Comparison of ENCODE assay signal across 8 cellular contexts in genomic region chr12:68745376-68745903, GRCh38. TPM values are rescaled to one million over a fixed set of nuclear protein-coding genes. Genes with fewer than 3 reads are reported as not detected.
DNase-seq lines count a peak whose midpoint lies in the region; ATAC-seq and TF ChIP-seq lines count a peak whose summit lies in the region.

No MANE protein-coding gene starts in this region.

- TF ChIP-seq CTCF in 22Rv1 (IDR thresholded peaks at IDR 0.05), result no peak

- ATAC-seq in GM21619 (IDR thresholded peaks at IDR 0.05; ENCODE audit: unreplicated experiment) (peak; percentile 4), T-helper 17 cell (peak; percentile 5), GM18868 (IDR thresholded peaks at IDR 0.05; ENCODE audit: unreplicated experiment) (no peak), GM19455 (IDR thresholded peaks at IDR 0.05; ENCODE audit: unreplicated experiment) (no peak)
- ATAC-seq in stimulated activated effector memory CD8-positive, alpha-beta T cell treated with anti-CD3 and anti-CD28 coated beads, Interleukin-12 subunit alpha, Interleukin-12 subunit beta, amount 100 ng/mL, for 72 hours, result no peak

- peak overlapping the region; percentile 60 for H3K27ac ChIP-seq in 22Rv1

- no peak for DNase-seq in T-helper 17 cell
- DNase-seq in germinal center (ENCODE audit: low spot score), result peak; percentile 16
- no peak for DNase-seq in stimulated activated effector memory CD8-positive, alpha-beta T cell treated with anti-CD3 and anti-CD28 coated beads, Interleukin-12 subunit alpha, Interleukin-12 subunit beta, amount 100 ng/mL, for 72 hours (ENCODE audit: low spot score in 2 of 2)
- DNase-seq in head of caudate nucleus, result no peak

- no peaks in the 10 kb centered on the region for H3K9me3 ChIP-seq in T-helper 17 cell (ENCODE audit: control insufficient read depth, low read length, poor library complexity, severe bottlenecking)

- H3K9me3 Mint-ChIP-seq in stimulated activated effector memory CD8-positive, alpha-beta T cell treated with anti-CD3 and anti-CD28 coated beads, Interleukin-12 subunit alpha, Interleukin-12 subunit beta, amount 100 ng/mL, for 72 hours, result no peaks in the 10 kb centered on the region

- peaks cover 27% of the 10 kb centered on the region for H3K4me1 Mint-ChIP-seq in T-helper 17 cell
- peaks cover 26% of the 10 kb centered on the region for H3K4me1 Mint-ChIP-seq in stimulated activated effector memory CD8-positive, alpha-beta T cell treated with anti-CD3 and anti-CD28 coated beads, Interleukin-12 subunit alpha, Interleukin-12 subunit beta, amount 100 ng/mL, for 72 hours

- peak overlapping the region; percentile 98 for H3K4me3 Mint-ChIP-seq in T-helper 17 cell
- H3K4me3 Mint-ChIP-seq in stimulated activated effector memory CD8-positive, alpha-beta T cell treated with anti-CD3 and anti-CD28 coated beads, Interleukin-12 subunit alpha, Interleukin-12 subunit beta, amount 100 ng/mL, for 72 hours, result peak overlapping the region; percentile 85

- H3K27me3 Mint-ChIP-seq in T-helper 17 cell, result no peaks in the 10 kb centered on the region

- peak overlapping the region; percentile 91 for H3K27ac Mint-ChIP-seq in T-helper 17 cell
- H3K27ac Mint-ChIP-seq in stimulated activated effector memory CD8-positive, alpha-beta T cell treated with anti-CD3 and anti-CD28 coated beads, Interleukin-12 subunit alpha, Interleukin-12 subunit beta, amount 100 ng/mL, for 72 hours, result peak overlapping the region; percentile 90

- intact Hi-C loops in head of caudate nucleus (cut with DNase I), result loop anchor here (5.0 kb wide), 1 partner anchor 58 kb away; the partner anchor contains the start of gene NUP107

- peaks cover 12% of the 10 kb centered on the region for H3K36me3 Mint-ChIP-seq in T-helper 17 cell (ENCODE audit: low read depth)
- H3K36me3 Mint-ChIP-seq in stimulated activated effector memory CD8-positive, alpha-beta T cell treated with anti-CD3 and anti-CD28 coated beads, Interleukin-12 subunit alpha, Interleukin-12 subunit beta, amount 100 ng/mL, for 72 hours, result peaks cover 37% of the 10 kb centered on the region

RNA-seq across cellular contexts. Expression of gene SLC35E3, which starts 0.5 kb away (rescaled TPM):
- 1 to 10 TPM; 7.0 to 8.3 TPM for total RNA-seq in T-helper 17 cell

RNA-seq across cellular contexts. Expression of gene NUP107, which starts 58.7 kb away (rescaled TPM):
- total RNA-seq in T-helper 17 cell, result 10 to 100 TPM; 39.2 to 42.4 TPM

Comparison
In these comparisons a context has a peak if more than half of its experiments do, and no peak if none do; other contexts are left out.
1. ATAC-seq: peak in GM21619 (single experiment) and T-helper 17 cell (single experiment); none in stimulated activated effector memory CD8-positive, alpha-beta T cell treated with anti-CD3 and anti-CD28 coated beads, Interleukin-12 subunit alpha, Interleukin-12 subunit beta, amount 100 ng/mL, for 72 hours (single experiment), GM18868 (single experiment) and GM19455 (single experiment).